1 cellular context compared by ENCODE assay signal in the genomic region with DNA sequence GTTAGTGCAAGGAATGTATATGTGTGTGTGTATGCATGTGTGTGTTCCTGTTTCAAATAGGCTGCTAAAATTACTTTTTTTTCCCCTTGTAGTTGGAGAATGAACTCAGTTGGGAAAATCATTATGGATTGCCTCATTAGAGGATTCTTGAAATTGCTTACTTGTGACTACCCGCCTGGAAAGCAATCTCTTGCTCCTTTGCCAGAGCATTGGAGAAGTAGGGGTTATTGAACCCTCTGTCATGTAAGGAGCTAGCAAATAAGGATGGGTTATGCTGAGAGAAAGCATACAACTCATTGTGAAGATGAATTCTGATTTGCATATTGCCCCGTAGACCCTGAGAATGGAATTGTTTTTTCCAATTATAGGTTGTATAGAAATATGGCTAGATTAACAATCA.
TF ChIP-seq lines count a peak whose summit lies in the region.

No MANE protein-coding gene starts in this region.

TF ChIP-seq in GM23338, 12 proteins besides CTCF, POLR2A, EP300 and RAD21 (continued from another document):
- no peak for TF ChIP-seq REST (IDR thresholded peaks at IDR 0.05; ENCODE audit: unreplicated experiment)
- TF ChIP-seq NANOG (IDR thresholded peaks at IDR 0.05; ENCODE audit: borderline replicate concordance): no peak
- TF ChIP-seq ZNF331 (CRISPR knock-in tag; IDR thresholded peaks at IDR 0.05; ENCODE audit: low read depth): no peak
- no peak for TF ChIP-seq ZNF114 (CRISPR knock-in tag; IDR thresholded peaks at IDR 0.05)
- no peak for TF ChIP-seq ETS1 (IDR thresholded peaks at IDR 0.05)
- TF ChIP-seq STAT1 (IDR thresholded peaks at IDR 0.05; ENCODE audit: unreplicated experiment): no peak
